ENCODE assay signal across 24 cellular contexts in genomic region chr22:46679711-46680269, GRCh38.
"Had no signal": no experiment of that assay in that cellular context is flagged by ENCODE, and none has a peak within 500 bp of the region (broad histone marks: within the 10 kb centered on the region; RNA-seq: fewer than 3 reads in every experiment).

No MANE protein-coding gene starts in this region.

- H3K27ac Mint-ChIP-seq: activated CD4-positive, alpha-beta memory T cell treated with anti-CD3 and anti-CD28 coated beads, Interleukin-2, amount 10 ng/mL, durations not matched to agents 7 days and 5 days; activated CD8-positive, alpha-beta memory T cell treated with anti-CD3 and anti-CD28 coated beads, Interleukin-2, amount 10 ng/mL, durations not matched to agents 7 days and 5 days; activated naive CD8-positive, alpha-beta T cell treated with anti-CD3 and anti-CD28 coated beads for 36 hours; activated T-helper 17 cell treated with anti-CD3 and anti-CD28 coated beads, Interleukin-2, amount 50 U/mL, for 72 hours; endodermal cell; nephron; progenitor cell of endocrine pancreas had no signal

- H2AFZ ChIP-seq: hepatocyte had no signal

- H3K4me3 Mint-ChIP-seq: activated CD4-positive, alpha-beta memory T cell treated with anti-CD3 and anti-CD28 coated beads, Interleukin-2, amount 10 ng/mL, durations not matched to agents 7 days and 5 days; activated CD8-positive, alpha-beta memory T cell treated with anti-CD3 and anti-CD28 coated beads, Interleukin-2, amount 10 ng/mL, durations not matched to agents 7 days and 5 days; activated naive CD8-positive, alpha-beta T cell treated with anti-CD3 and anti-CD28 coated beads for 36 hours; activated T-helper 17 cell treated with anti-CD3 and anti-CD28 coated beads, Interleukin-2, amount 50 U/mL, for 72 hours; brain; endodermal cell; nephron; stimulated activated naive CD8-positive, alpha-beta T cell treated with anti-CD3 and anti-CD28 coated beads, Interleukin-15, amount 100 ng/mL, for 72 hours had no signal

- H3K4me2 ChIP-seq: hepatocyte had no signal

- H3K36me3 Mint-ChIP-seq: activated CD8-positive, alpha-beta memory T cell treated with anti-CD3 and anti-CD28 coated beads, Interleukin-2, amount 10 ng/mL, durations not matched to agents 7 days and 5 days; activated naive CD8-positive, alpha-beta T cell treated with anti-CD3 and anti-CD28 coated beads for 36 hours; brain had no signal

- H3K4me1 Mint-ChIP-seq: activated T-helper 17 cell treated with anti-CD3 and anti-CD28 coated beads, Interleukin-2, amount 50 U/mL, for 72 hours; brain; nephron had no signal

- H3K4me3 ChIP-seq: hepatocyte, lung, suprapubic skin, vagina had no signal

- H3K79me2 ChIP-seq: hepatocyte had no signal

- H3K27ac ChIP-seq: epithelial cell of prostate, hepatocyte, suprapubic skin, vagina had no signal

- ATAC-seq: activated CD8-positive, alpha-beta memory T cell treated with anti-CD3 and anti-CD28 coated beads, Interleukin-2, amount 10 ng/mL, durations not matched to agents 7 days and 5 days; activated T-helper 17 cell treated with anti-CD3 and anti-CD28 coated beads, Interleukin-2, amount 50 U/mL, for 72 hours; stimulated activated naive CD8-positive, alpha-beta T cell treated with anti-CD3 and anti-CD28 coated beads, Interleukin-15, amount 100 ng/mL, for 72 hours had no signal

- FAIRE-seq: colon had no signal

- H3K27me3 ChIP-seq: hepatocyte, suprapubic skin, vagina had no signal

- DNase-seq: activated CD4-positive, alpha-beta memory T cell treated with anti-CD3 and anti-CD28 coated beads, Interleukin-2, amount 10 ng/mL, durations not matched to agents 7 days and 5 days; activated CD4-positive, alpha-beta T cell treated with anti-CD3 and anti-CD28 coated beads for 48 hours; activated CD4-positive, CD25-positive, alpha-beta regulatory T cell; activated CD8-positive, alpha-beta memory T cell treated with anti-CD3 and anti-CD28 coated beads, Interleukin-2, amount 10 ng/mL, durations not matched to agents 7 days and 5 days; activated naive CD4-positive, alpha-beta T cell; activated naive CD8-positive, alpha-beta T cell treated with anti-CD3 and anti-CD28 coated beads for 36 hours; caudate nucleus; endodermal cell; midbrain; occipital lobe; stimulated activated naive CD8-positive, alpha-beta T cell treated with anti-CD3 and anti-CD28 coated beads, Interleukin-15, amount 100 ng/mL, for 72 hours; T-helper 1 cell; T-helper 9 cell; trophoblast cell had no signal

- H3K27me3 Mint-ChIP-seq: activated CD4-positive, alpha-beta memory T cell treated with anti-CD3 and anti-CD28 coated beads, Interleukin-2, amount 10 ng/mL, durations not matched to agents 7 days and 5 days; activated CD8-positive, alpha-beta memory T cell treated with anti-CD3 and anti-CD28 coated beads, Interleukin-2, amount 10 ng/mL, durations not matched to agents 7 days and 5 days; activated naive CD8-positive, alpha-beta T cell treated with anti-CD3 and anti-CD28 coated beads for 36 hours; activated T-helper 17 cell treated with anti-CD3 and anti-CD28 coated beads, Interleukin-2, amount 50 U/mL, for 72 hours; brain; progenitor cell of endocrine pancreas; stimulated activated naive CD8-positive, alpha-beta T cell treated with anti-CD3 and anti-CD28 coated beads, Interleukin-15, amount 100 ng/mL, for 72 hours had no signal

- H3K9me3 Mint-ChIP-seq: activated CD4-positive, alpha-beta memory T cell treated with anti-CD3 and anti-CD28 coated beads, Interleukin-2, amount 10 ng/mL, durations not matched to agents 7 days and 5 days; activated naive CD8-positive, alpha-beta T cell treated with anti-CD3 and anti-CD28 coated beads for 36 hours; activated T-helper 17 cell treated with anti-CD3 and anti-CD28 coated beads, Interleukin-2, amount 50 U/mL, for 72 hours; brain; endodermal cell; nephron; stimulated activated naive CD8-positive, alpha-beta T cell treated with anti-CD3 and anti-CD28 coated beads, Interleukin-15, amount 100 ng/mL, for 72 hours had no signal

- H3K9me3 ChIP-seq: suprapubic skin, vagina had no signal
